8 cellular contexts compared by ENCODE assay signal in genomic region chr1:201982923-201983805, GRCh38. TPM values are rescaled to one million over a fixed set of nuclear protein-coding genes. Genes with fewer than 3 reads are reported as not detected.
DNase-seq lines count a peak whose midpoint lies in the region; ATAC-seq, FAIRE-seq and TF ChIP-seq lines count a peak whose summit lies in the region.

No MANE protein-coding gene starts in this region.

- peaks cover 18% of the 10 kb centered on the region for H3K4me1 Mint-ChIP-seq in activated naive CD8-positive, alpha-beta T cell treated with anti-CD3 and anti-CD28 coated beads, Interleukin-2, amount 50 U/mL, for 24 hours

- peak overlapping the region; percentile 93 for H3K27ac ChIP-seq in urinary bladder (ENCODE audit: low read depth)

- H3K4me3 ChIP-seq in urinary bladder (ENCODE audit: low read depth, low read length), result peak overlapping the region; percentile 92

- no peaks in the 10 kb centered on the region for H3K27me3 Mint-ChIP-seq in activated naive CD8-positive, alpha-beta T cell treated with anti-CD3 and anti-CD28 coated beads, Interleukin-2, amount 50 U/mL, for 24 hours

- ATAC-seq in activated naive CD8-positive, alpha-beta T cell treated with anti-CD3 and anti-CD28 coated beads, Interleukin-2, amount 50 U/mL, for 24 hours, result peak; percentile 77

- peaks cover 3% of the 10 kb centered on the region for H3K36me3 Mint-ChIP-seq in activated naive CD8-positive, alpha-beta T cell treated with anti-CD3 and anti-CD28 coated beads, Interleukin-2, amount 50 U/mL, for 24 hours (ENCODE audit: low read depth)

- H3K4me3 Mint-ChIP-seq in activated naive CD8-positive, alpha-beta T cell treated with anti-CD3 and anti-CD28 coated beads, Interleukin-2, amount 50 U/mL, for 24 hours, result peak overlapping the region; percentile 93

- TF ChIP-seq POLR2A in H54 (IDR thresholded peaks at IDR 0.05; ENCODE audit: low read depth, low read length), result peak; percentile 64

- no peak for FAIRE-seq in H54 (lab: Jason Lieb, UNC)

- H3K9me3 Mint-ChIP-seq in activated naive CD8-positive, alpha-beta T cell treated with anti-CD3 and anti-CD28 coated beads, Interleukin-2, amount 50 U/mL, for 24 hours, result no peaks in the 10 kb centered on the region

- peak overlapping the region; percentile 86 for H3K27ac Mint-ChIP-seq in activated naive CD8-positive, alpha-beta T cell treated with anti-CD3 and anti-CD28 coated beads, Interleukin-2, amount 50 U/mL, for 24 hours

- intact Hi-C loops in cardiac septum (cut with DNase I), result no loop called here

- 2% methylated on average over 52 of the region's 53 CpGs for WGBS in urinary bladder

- H3K36me3 ChIP-seq in urinary bladder (ENCODE audit: insufficient read depth), result no peaks in the 10 kb centered on the region

- DNase-seq in GM03348 (ENCODE audit: low spot score) (peak; percentile 92), H54 (ENCODE audit: insufficient read length, low spot score) (peak; percentile 92), LoVo (ENCODE audit: low spot score) (peak; percentile 78), SKM-1 treated with dmso at 0.1 percent for 144 hours (lab: John Stamatoyannopoulos, UW; ENCODE audit: unreplicated experiment) (peak; percentile 94), cardiac septum (ENCODE audit: low spot score) (peak; percentile 89), pons (ENCODE audit: low spot score) (peak; percentile 69)
- DNase-seq in activated naive CD8-positive, alpha-beta T cell treated with anti-CD3 and anti-CD28 coated beads, Interleukin-2, amount 50 U/mL, for 24 hours, result peak; percentile 54

- no peaks in the 10 kb centered on the region for H3K4me1 ChIP-seq in urinary bladder (ENCODE audit: insufficient read depth)

RNA-seq across cellular contexts. Expression of gene RNPEP, which starts 0.7 kb away (rescaled TPM):
- 17.4 TPM for total RNA-seq in cardiac septum
- 24.0 TPM for total RNA-seq in urinary bladder
- polyA plus RNA-seq in urinary bladder, result 31.6 TPM

RNA-seq across cellular contexts. Expression of gene ELF3, which starts 27.2 kb away (rescaled TPM):
- total RNA-seq in cardiac septum, result 2.0 TPM
- total RNA-seq in urinary bladder, result 123 TPM
- polyA plus RNA-seq in urinary bladder, result 120 TPM

RNA-seq across cellular contexts. Expression of gene TIMM17A, which starts 27.9 kb away (rescaled TPM):
- total RNA-seq in cardiac septum (79.1 TPM), urinary bladder (27.2 TPM)
- polyA plus RNA-seq in urinary bladder, result 42.0 TPM

RNA-seq across cellular contexts. Expression of gene LMOD1, which starts 36.8 kb away (rescaled TPM):
- total RNA-seq in cardiac septum (9.6 TPM), urinary bladder (71.7 TPM)
- 731 TPM for polyA plus RNA-seq in urinary bladder

Comparison
In these comparisons a context has a peak if more than half of its experiments do, and no peak if none do; other contexts are left out.
1. Peak in every context shown above with its lines: DNase-seq, ATAC-seq, H3K4me3 ChIP-seq and H3K27ac ChIP-seq.
2. RNA of gene ELF3, which starts 27.2 kb away (total RNA-seq): 123 TPM in urinary bladder (single experiment); 2.0 TPM in cardiac septum (single experiment); every median in the first group is over 10 times any median in the second.